In genomic region chr19:37317403-37318209, GRCh38 we compare ENCODE assay signal across 8 cellular contexts. TPM values are rescaled to one million over a fixed set of nuclear protein-coding genes. Genes with fewer than 3 reads are reported as not detected.
DNase-seq lines count a peak whose midpoint lies in the region; ATAC-seq and TF ChIP-seq lines count a peak whose summit lies in the region.

No MANE protein-coding gene starts in this region.

- H3K4me3 ChIP-seq in spleen: peak overlapping the region; percentile 63 to 95 (median 78)

- POLR2A ChIA-PET in WTC11 (lab: Charles Lee): interaction anchor here (0.6 to 2.3 kb wide), 3 partner anchors 17 to 277 kb away, joined by 3 to 9 read pairs (median 4); partner anchors contain the start of genes ZNF540 and ZNF571

- peaks cover 13 to 50% (median 31%) of the 10 kb centered on the region in 6 donors for H3K4me1 ChIP-seq in spleen

- 0 to 1% (median 1%) methylated on average over 38 to 57 of the region's 57 CpGs for WGBS in spleen, 5 donors

- no peaks in the 10 kb centered on the region for H3K27me3 ChIP-seq in spleen (replicated peaks in 1 of 7)

- CTCF ChIA-PET in WTC11 (lab: Charles Lee): interaction anchor here (0.5 to 1.8 kb wide), 5 partner anchors 9 to 787 kb away, joined by 3 to 6 read pairs (median 3); a partner anchor contains a TSS

- peak overlapping the region; percentile 75 to 95 (median 90) for H3K27ac ChIP-seq in spleen

- H3K9me3 ChIP-seq in spleen: peaks cover 0 to 27% (median 15%) of the 10 kb centered on the region in 8 donors

- H3K36me3 ChIP-seq in spleen: peaks cover 0 to 19% (median under 1%) of the 10 kb centered on the region in 6 donors

- H3K27me3 Mint-ChIP-seq in WTC11 (ENCODE audit: low read depth): no peaks in the 10 kb centered on the region

- H3K4me3 Mint-ChIP-seq in WTC11: peak overlapping the region; percentile 97

- ATAC-seq in GM18873 (IDR thresholded peaks at IDR 0.05; ENCODE audit: low FRiP score, unreplicated experiment) (peak; percentile 96), HG03139 (IDR thresholded peaks at IDR 0.05; ENCODE audit: unreplicated experiment) (peak; percentile 96), WTC11 (peak; percentile 94)

- H3K9me3 Mint-ChIP-seq in WTC11: no peaks in the 10 kb centered on the region

- TF ChIP-seq CTCF in WTC11 (IDR thresholded peaks at IDR 0.05): no peak
- TF ChIP-seq CTCF in spleen (IDR thresholded peaks at IDR 0.05 in 8 of 11, conservative IDR thresholded peaks at IDR 0.05 in 3 of 11): peak in 7 of 11 experiments; percentile 20 to 49 (median 36)

- peak in 2 of 3 donors; percentile 18 to 67 for TF ChIP-seq POLR2A in spleen (IDR thresholded peaks at IDR 0.05)

- H3K27ac Mint-ChIP-seq in WTC11: peak overlapping the region; percentile 95

- DNase-seq in AG08395 (ENCODE audit: low spot score): peak; percentile 97
- DNase-seq in NCI-H2227 (lab: John Stamatoyannopoulos, UW; ENCODE audit: unreplicated experiment): peak; percentile 100
- peak; percentile 92 for DNase-seq in WTC11 (ENCODE audit: low spot score)
- peak; percentile 96 for DNase-seq in central memory CD4-positive, alpha-beta T cell
- peak; percentile 94 for DNase-seq in inferior parietal cortex (ENCODE audit: extremely low spot score)
- peak; percentile 96 for DNase-seq in spleen

- peaks cover 21% of the 10 kb centered on the region for H3K36me3 Mint-ChIP-seq in WTC11

- intact Hi-C loops in spleen (cut with DNase I; ENCODE audit: low total_unique reads): no loop called here

- peaks cover 54% of the 10 kb centered on the region for H3K4me1 Mint-ChIP-seq in WTC11

TF ChIP-seq in WTC11, 78 proteins besides CTCF, POLR2A, EP300 and RAD21 (continues in another document):
- TF ChIP-seq CBFB (CRISPR knock-in tag; IDR thresholded peaks at IDR 0.05; ENCODE audit: low read depth): 0 out of 2 replicates have a peak, but pooled peaks have one; percentile 45
- no peak for TF ChIP-seq ZNF317 (CRISPR knock-in tag; IDR thresholded peaks at IDR 0.05; ENCODE audit: borderline replicate concordance, low read depth)
- TF ChIP-seq MXD4 (CRISPR knock-in tag; IDR thresholded peaks at IDR 0.05; ENCODE audit: borderline replicate concordance): no peak
- TF ChIP-seq ATF2 (CRISPR knock-in tag; IDR thresholded peaks at IDR 0.05; ENCODE audit: borderline replicate concordance, low read depth): no peak
- TF ChIP-seq ELF4 (CRISPR knock-in tag; IDR thresholded peaks at IDR 0.05; ENCODE audit: low read depth): no peak
- no peak for TF ChIP-seq USF1 (CRISPR knock-in tag; IDR thresholded peaks at IDR 0.05)
- no peak for TF ChIP-seq PRDM15 (CRISPR knock-in tag; IDR thresholded peaks at IDR 0.05)
- TF ChIP-seq TCF7 (CRISPR knock-in tag; IDR thresholded peaks at IDR 0.05; ENCODE audit: low read depth): no peak
- TF ChIP-seq JUN (CRISPR knock-in tag; IDR thresholded peaks at IDR 0.05): no peak
- no peak for TF ChIP-seq FOXP4 (CRISPR knock-in tag; IDR thresholded peaks at IDR 0.05)
- no peak for TF ChIP-seq ZNF396 (CRISPR knock-in tag; IDR thresholded peaks at IDR 0.05; ENCODE audit: borderline replicate concordance)
- TF ChIP-seq ATF1 (CRISPR knock-in tag; IDR thresholded peaks at IDR 0.05): no peak
- TF ChIP-seq ZNF281 (CRISPR knock-in tag; IDR thresholded peaks at IDR 0.05): no peak
- TF ChIP-seq SMAD4 (CRISPR knock-in tag; IDR thresholded peaks at IDR 0.05): no peak
- TF ChIP-seq MYBL2 (CRISPR knock-in tag; IDR thresholded peaks at IDR 0.05): no peak
- TF ChIP-seq IRF2 (CRISPR knock-in tag; IDR thresholded peaks at IDR 0.05; ENCODE audit: borderline replicate concordance, low read depth): no peak
- TF ChIP-seq CDX4 (CRISPR knock-in tag; IDR thresholded peaks at IDR 0.05; ENCODE audit: borderline replicate concordance): no peak
- TF ChIP-seq GRHL2 (CRISPR knock-in tag; IDR thresholded peaks at IDR 0.05; ENCODE audit: insufficient replicate concordance, severe bottlenecking): no peak

RNA-seq across cellular contexts. Expression of gene ZNF527, which starts 53.3 kb away (rescaled TPM):
- total RNA-seq in WTC11 (2021) (3.3 to 3.9 TPM (median 3.3 TPM) in 3 replicates), spleen (10 to 100 TPM in 2 of 7 donors, 1 to 10 TPM in 5; 5.6 to 14.9 (median 7.0) TPM)
- 1 to 10 TPM; 2.4 to 4.0 (median 2.5) TPM for polyA plus RNA-seq in spleen

Comparison
In these comparisons a context has a peak if more than half of its experiments do, and no peak if none do; other contexts are left out.
1. Peak in every context shown above with its lines: DNase-seq, ATAC-seq, H3K4me3 ChIP-seq and H3K27ac ChIP-seq.